ENCODE assay signal across 18 cellular contexts in the genomic region with DNA sequence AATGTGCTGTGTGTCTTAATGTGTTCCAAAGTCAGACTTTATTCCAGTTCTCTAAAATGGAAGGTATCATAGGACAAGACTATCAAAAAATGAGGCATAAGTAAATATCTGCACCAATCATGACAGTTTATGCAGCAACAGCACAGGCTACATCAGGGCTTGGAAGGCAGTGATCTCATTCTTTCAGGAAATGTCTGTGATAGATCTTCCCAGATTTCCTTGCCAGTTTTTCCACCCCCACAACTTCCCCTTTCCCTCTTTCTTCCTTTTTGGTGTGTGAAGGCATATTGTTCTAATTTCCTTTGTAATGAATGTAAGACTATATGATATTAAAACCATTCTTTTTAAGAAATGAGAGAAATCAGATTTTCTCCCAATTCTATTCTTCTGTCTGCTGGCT.
DNase-seq lines count a peak whose midpoint lies in the region; ATAC-seq and TF ChIP-seq lines count a peak whose summit lies in the region.
"Had no signal": no experiment of that assay in that cellular context is flagged by ENCODE, and none has a peak within 500 bp of the region (broad histone marks: within the 10 kb centered on the region; RNA-seq: fewer than 3 reads in every experiment).

No MANE protein-coding gene starts in this region.

- no peak overlapping the region for H3K4me3 ChIP-seq in foreskin fibroblast (ENCODE audit: low read depth in 1 of 2, low read length in 2 of 2)

- DNase-seq in NCI-H226: peak; percentile 57
- peak; percentile 16 to 82 for DNase-seq in dermis microvascular lymphatic vessel endothelial cell (ENCODE audit: low read depth in 2 of 2)
- peak; percentile 30 to 75 for DNase-seq in foreskin fibroblast
- DNase-seq in C1 segment of cervical spinal cord (lab: John Stamatoyannopoulos, UW): no peak
- DNase-seq in DMS153 (lab: John Stamatoyannopoulos, UW): no peak
- no peak for DNase-seq in activated CD4-positive, alpha-beta memory T cell treated with anti-CD3 and anti-CD28 coated beads, Interleukin-2, amount 10 ng/mL, durations not matched to agents 7 days and 5 days
- DNase-seq: BE2C; Calu3; CD4-positive, alpha-beta memory T cell; DMS79; HCEC 1CT; NCI-H1092; NCI-H146; NCI-H2081; NCI-H510A treated with DMSO at 0.1 percent for 48 hours had no signal

- H3K4me1 Mint-ChIP-seq in activated CD4-positive, alpha-beta memory T cell treated with anti-CD3 and anti-CD28 coated beads, Interleukin-2, amount 10 ng/mL, durations not matched to agents 7 days and 5 days: no peaks in the 10 kb centered on the region
- H3K4me1 Mint-ChIP-seq: CD4-positive, alpha-beta memory T cell had no signal

- no peak overlapping the region for H3K27ac Mint-ChIP-seq in activated CD4-positive, alpha-beta memory T cell treated with anti-CD3 and anti-CD28 coated beads, Interleukin-2, amount 10 ng/mL, durations not matched to agents 7 days and 5 days
- H3K27ac Mint-ChIP-seq: CD4-positive, alpha-beta memory T cell had no signal

- POLR2A ChIA-PET in activated CD4-positive, alpha-beta memory T cell treated with anti-CD3 and anti-CD28 coated beads, Interleukin-2, amount 10 ng/mL, durations not matched to agents 7 days and 5 days (lab: Charles Lee): no interaction called here

- no peak overlapping the region for H3K4me3 Mint-ChIP-seq in activated CD4-positive, alpha-beta memory T cell treated with anti-CD3 and anti-CD28 coated beads, Interleukin-2, amount 10 ng/mL, durations not matched to agents 7 days and 5 days
- H3K4me3 Mint-ChIP-seq: CD4-positive, alpha-beta memory T cell had no signal

- ATAC-seq in HG02571 (IDR thresholded peaks at IDR 0.05; ENCODE audit: unreplicated experiment): no peak
- ATAC-seq: Panc1, Right ventricle myocardium inferior had no signal

- no peaks in the 10 kb centered on the region for H3K27me3 Mint-ChIP-seq in activated CD4-positive, alpha-beta memory T cell treated with anti-CD3 and anti-CD28 coated beads, Interleukin-2, amount 10 ng/mL, durations not matched to agents 7 days and 5 days

- H3K9me3 Mint-ChIP-seq in activated CD4-positive, alpha-beta memory T cell treated with anti-CD3 and anti-CD28 coated beads, Interleukin-2, amount 10 ng/mL, durations not matched to agents 7 days and 5 days: no peaks in the 10 kb centered on the region

- CTCF ChIA-PET in activated CD4-positive, alpha-beta memory T cell treated with anti-CD3 and anti-CD28 coated beads, Interleukin-2, amount 10 ng/mL, durations not matched to agents 7 days and 5 days (lab: Charles Lee): no interaction called here

- TF ChIP-seq CTCF in foreskin fibroblast (IDR thresholded peaks at IDR 0.05; ENCODE audit: low read depth, low read length): no peak

- H3K36me3 Mint-ChIP-seq in activated CD4-positive, alpha-beta memory T cell treated with anti-CD3 and anti-CD28 coated beads, Interleukin-2, amount 10 ng/mL, durations not matched to agents 7 days and 5 days (ENCODE audit: low read depth): no peaks in the 10 kb centered on the region
- H3K36me3 Mint-ChIP-seq: CD4-positive, alpha-beta memory T cell had no signal

Comparison
In these comparisons a context has a peak if more than half of its experiments do, and no peak if none do; other contexts are left out.
1. DNase-seq: peak in NCI-H226 (single experiment), dermis microvascular lymphatic vessel endothelial cell (2 of 2) and foreskin fibroblast (2 of 2); none in C1 segment of cervical spinal cord (0 of 14), DMS153 (single experiment) and activated CD4-positive, alpha-beta memory T cell treated with anti-CD3 and anti-CD28 coated beads, Interleukin-2, amount 10 ng/mL, durations not matched to agents 7 days and 5 days (single experiment).